15 cellular contexts compared by ENCODE assay signal in genomic region chr15:66966256-66966655, GRCh38.
DNase-seq lines count a peak whose midpoint lies in the region; ATAC-seq and TF ChIP-seq lines count a peak whose summit lies in the region.
"Had no signal": no experiment of that assay in that cellular context is flagged by ENCODE, and none has a peak within 500 bp of the region (broad histone marks: within the 10 kb centered on the region; RNA-seq: fewer than 3 reads in every experiment).

No MANE protein-coding gene starts in this region.

- TF ChIP-seq EP300 in gastroesophageal sphincter (IDR thresholded peaks at IDR 0.05), result no peak

- H4K20me1 ChIP-seq in Karpas-422 (ENCODE audit: insufficient read depth, low read depth, low read length), result no peaks in the 10 kb centered on the region

- H3K4me1 Mint-ChIP-seq in mesothelial cell of epicardium, result no peaks in the 10 kb centered on the region

- H3K9me2 ChIP-seq in Karpas-422 (replicated peaks; ENCODE audit: insufficient read depth, low read length), result no peaks in the 10 kb centered on the region

- H3K9me3 ChIP-seq in Karpas-422 (ENCODE audit: low read length) (no peaks in the 10 kb centered on the region), body of pancreas (no peaks in the 10 kb centered on the region), gastroesophageal sphincter (no peaks in the 10 kb centered on the region)
- H3K9me3 ChIP-seq: left ventricle myocardium inferior had no signal

- TF ChIP-seq POLR2A in body of pancreas (IDR thresholded peaks at IDR 0.05) (no peak), gastroesophageal sphincter (IDR thresholded peaks at IDR 0.05) (no peak)

- DNase-seq in GM10266 (ENCODE audit: extremely low spot score) (no peak), Karpas-422 (peak; percentile 74), body of pancreas (no peak), mesothelial cell of epicardium (ENCODE audit: low spot score in 2 of 2, unreplicated experiment in 2 of 2) (no peak), 8988T (no peak), SIG-M5 treated with dmso at 0.1 percent for 504 hours (lab: John Stamatoyannopoulos, UW; ENCODE audit: unreplicated experiment) (no peak)
- DNase-seq: activated naive CD4-positive, alpha-beta T cell; caudate nucleus; hypothalamus; left ventricle myocardium inferior; NCI-H1694 treated with DMSO at 0.1 percent for 48 hours; SHP77 had no signal

- intact Hi-C loops in body of pancreas (cut with DNase I), result no loop called here

- no peak overlapping the region for H3K4me3 Mint-ChIP-seq in mesothelial cell of epicardium
- H3K4me3 Mint-ChIP-seq: CD4-positive, CD25-positive, alpha-beta regulatory T cell had no signal

- no peaks in the 10 kb centered on the region for H3K36me3 Mint-ChIP-seq in mesothelial cell of epicardium
- H3K36me3 Mint-ChIP-seq: CD4-positive, CD25-positive, alpha-beta regulatory T cell had no signal

- H3K36me3 ChIP-seq in Karpas-422 (ENCODE audit: insufficient read depth, low read length), result no peaks in the 10 kb centered on the region
- no peaks in the 10 kb centered on the region for H3K36me3 ChIP-seq in body of pancreas (replicated peaks in 1 of 2; ENCODE audit: insufficient read depth in 1 of 2, low read depth in 2 of 2)
- no peaks in the 10 kb centered on the region for H3K36me3 ChIP-seq in gastroesophageal sphincter
- H3K36me3 ChIP-seq: left ventricle myocardium inferior had no signal

- no peak overlapping the region for H3K27ac ChIP-seq in Karpas-422 (ENCODE audit: low read length)
- no peak overlapping the region for H3K27ac ChIP-seq in body of pancreas
- no peak overlapping the region for H3K27ac ChIP-seq in gastroesophageal sphincter
- H3K27ac ChIP-seq: left ventricle myocardium inferior had no signal

- H3K4me3 ChIP-seq in Karpas-422 (ENCODE audit: low read length) (no peak overlapping the region), body of pancreas (no peak overlapping the region), gastroesophageal sphincter (no peak overlapping the region)
- H3K4me3 ChIP-seq: left ventricle myocardium inferior had no signal

- H3K4me1 ChIP-seq in Karpas-422 (ENCODE audit: low read length), result peaks cover 3% of the 10 kb centered on the region; the same call in 1 of the 2 replicates
- H3K4me1 ChIP-seq in body of pancreas, result no peaks in the 10 kb centered on the region
- no peaks in the 10 kb centered on the region for H3K4me1 ChIP-seq in gastroesophageal sphincter
- H3K4me1 ChIP-seq: left ventricle myocardium inferior had no signal

- no peaks in the 10 kb centered on the region for H3K27me3 Mint-ChIP-seq in mesothelial cell of epicardium (ENCODE audit: low read depth)
- H3K27me3 Mint-ChIP-seq: CD4-positive, CD25-positive, alpha-beta regulatory T cell had no signal

- no peaks in the 10 kb centered on the region for H3K9me3 Mint-ChIP-seq in mesothelial cell of epicardium
- H3K9me3 Mint-ChIP-seq: CD4-positive, CD25-positive, alpha-beta regulatory T cell had no signal

- no peaks in the 10 kb centered on the region for H3K27me3 ChIP-seq in Karpas-422 (ENCODE audit: low read length)
- no peaks in the 10 kb centered on the region for H3K27me3 ChIP-seq in body of pancreas
- no peaks in the 10 kb centered on the region for H3K27me3 ChIP-seq in gastroesophageal sphincter

- peak; percentile 18 for TF ChIP-seq CTCF in GM10266 (IDR thresholded peaks at IDR 0.05; ENCODE audit: control insufficient read depth, insufficient read depth, low read depth, missing control alignments)
- TF ChIP-seq CTCF in body of pancreas (IDR thresholded peaks at IDR 0.05), result peak in 4 of 7 experiments; percentile 29 to 34 (median 32)
- peak; percentile 46 for TF ChIP-seq CTCF in mesothelial cell of epicardium (IDR thresholded peaks at IDR 0.05; ENCODE audit: unreplicated experiment)
- no peak for TF ChIP-seq CTCF in gastroesophageal sphincter (IDR thresholded peaks at IDR 0.05)

- H2AFZ ChIP-seq in Karpas-422 (ENCODE audit: low read length), result no peak overlapping the region

- ATAC-seq in body of pancreas, result no peak
- ATAC-seq in gastroesophageal sphincter, result no peak
- ATAC-seq in GM18511 (IDR thresholded peaks at IDR 0.05; ENCODE audit: unreplicated experiment), result no peak

- no peak overlapping the region for H3K27ac Mint-ChIP-seq in mesothelial cell of epicardium
- H3K27ac Mint-ChIP-seq: CD4-positive, CD25-positive, alpha-beta regulatory T cell had no signal

- no peaks in the 10 kb centered on the region for H3K79me2 ChIP-seq in Karpas-422 (ENCODE audit: low read length)

- H3K9ac ChIP-seq in Karpas-422 (ENCODE audit: low read length), result no peak overlapping the region

- WGBS in body of pancreas, 2 donors, result 56 to 64% methylated on average over 2 of the region's 2 CpGs
- whole genome bisulfite sequencing in gastroesophageal sphincter (ENCODE audit: low coverage in 1 of 2), 2 donors, result 59 to 67% methylated on average over 1 to 2 of the region's 2 CpGs

- H3K4me2 ChIP-seq in Karpas-422 (ENCODE audit: low read depth, low read length, poor library complexity, severe bottlenecking), result no peak overlapping the region

Comparison
In these comparisons a context has a peak if more than half of its experiments do, and no peak if none do; other contexts are left out.
1. CTCF ChIP-seq: peak in GM10266 (single experiment), body of pancreas (4 of 7) and mesothelial cell of epicardium (single experiment); none in gastroesophageal sphincter (0 of 4).